ENCODE assay signal across 17 cellular contexts in genomic region chr2:149612122-149612521, GRCh38. TPM values are rescaled to one million over a fixed set of nuclear protein-coding genes. Genes with fewer than 3 reads are reported as not detected.
DNase-seq lines count a peak whose midpoint lies in the region; ATAC-seq, FAIRE-seq and TF ChIP-seq lines count a peak whose summit lies in the region.
"Had no signal": no experiment of that assay in that cellular context is flagged by ENCODE, and none has a peak within 500 bp of the region (broad histone marks: within the 10 kb centered on the region; RNA-seq: fewer than 3 reads in every experiment).

No MANE protein-coding gene starts in this region.

- H3K9me3 ChIP-seq in stomach = no peaks in the 10 kb centered on the region
- H3K9me3 ChIP-seq: sigmoid colon, tibial artery had no signal

- no peaks in the 10 kb centered on the region for H3K36me3 Mint-ChIP-seq in HFFc6 (ENCODE audit: low read depth)

- H3K4me3 Mint-ChIP-seq in HFFc6 = no peak overlapping the region
- H3K4me3 Mint-ChIP-seq: activated T-helper 1 cell treated with anti-CD3 and anti-CD28 coated beads, Interleukin-12 subunit alpha, Interleukin-12 subunit beta, Interleukin-2, Interleukin-4 antibody, amounts not matched to agents 30 ng/mL and 10 ng/mL and 1 ng/mL, durations not matched to agents 14 hours and 24 hours and 36 hours; GM23338 had no signal

- DNase-seq in HFFc6 (no peak), astrocyte of the cerebellum (ENCODE audit: low read depth) (peak; percentile 46), fibroblast of pulmonary artery (ENCODE audit: low read depth) (peak; percentile 67), stomach (peak; percentile 27), ecto neural progenitor cell (ENCODE audit: low spot score) (no peak), D721Med (ENCODE audit: insufficient read length, low spot score) (no peak)
- no peak for DNase-seq in stimulated activated naive CD8-positive, alpha-beta T cell treated with anti-CD3 and anti-CD28 coated beads, Interleukin-15, Interleukin-2, amounts not matched to agents 100 U/mL and 50 U/mL, for 24 hours
- DNase-seq: activated CD4-positive, alpha-beta T cell treated with anti-CD3 and anti-CD28 coated beads, Interleukin-2, amount 50 U/mL, for 4 hours; Kasumi-1; NCI-H1417 treated with DMSO at 0.1 percent for 48 hours; NCI-H510A treated with DMSO at 0.1 percent for 48 hours; sigmoid colon; tibial artery had no signal

- 45 to 68% (median 53%) methylated on average over 1 of the region's 1 CpG for WGBS in stomach, 5 donors

- in situ Hi-C loops in astrocyte of the cerebellum (cut with HindIII; ENCODE audit: low sequenced_read_pairs) = no loop called here

- peaks cover 43% of the 10 kb centered on the region for H3K4me1 Mint-ChIP-seq in HFFc6 (ENCODE audit: low read depth)
- H3K4me1 Mint-ChIP-seq: GM23338 had no signal

- H3K27me3 Mint-ChIP-seq in HFFc6 (ENCODE audit: insufficient read depth) = peaks cover 2% of the 10 kb centered on the region; the same call in 1 of the 2 replicates

- no peak for TF ChIP-seq POLR2A in stomach (IDR thresholded peaks at IDR 0.05)

- ATAC-seq in stimulated activated naive CD8-positive, alpha-beta T cell treated with anti-CD3 and anti-CD28 coated beads, Interleukin-15, Interleukin-2, amounts not matched to agents 100 U/mL and 50 U/mL, for 24 hours = no peak
- ATAC-seq: GM23338 had no signal

- intact Hi-C loops in stomach (cut with DNase I; ENCODE audit: low total_unique reads) = no loop called here

- no peak overlapping the region for H3K27ac ChIP-seq in stomach
- H3K27ac ChIP-seq: C4-2B, sigmoid colon had no signal

- TF ChIP-seq CTCF in HFFc6 (IDR thresholded peaks at IDR 0.05) = no peak
- no peak for TF ChIP-seq CTCF in astrocyte of the cerebellum (IDR thresholded peaks at IDR 0.05; ENCODE audit: low read depth, low read length, missing control alignments)
- TF ChIP-seq CTCF in fibroblast of pulmonary artery (IDR thresholded peaks at IDR 0.05; ENCODE audit: low read length, missing control alignments) = no peak
- TF ChIP-seq CTCF in stomach (IDR thresholded peaks at IDR 0.05) = no peak
- TF ChIP-seq CTCF in D721Med (IDR thresholded peaks at IDR 0.05; ENCODE audit: insufficient read depth, missing control alignments) = no peak

- TF ChIP-seq EP300 in stomach (IDR thresholded peaks at IDR 0.05) = no peak

- H3K27me3 ChIP-seq in stomach = no peaks in the 10 kb centered on the region
- H3K27me3 ChIP-seq: sigmoid colon, tibial artery had no signal

- H3K4me1 ChIP-seq in stomach = peaks cover 4 to 15% (median 11%) of the 10 kb centered on the region in 4 donors

- H3K4me3 ChIP-seq in astrocyte of the cerebellum (ENCODE audit: low read depth, low read length) (no peak overlapping the region), fibroblast of pulmonary artery (replicated peaks; ENCODE audit: low read depth, low read length) (no peak overlapping the region), stomach (no peak overlapping the region)
- H3K4me3 ChIP-seq: GM23338, sigmoid colon, tibial artery had no signal

- no peak for FAIRE-seq in D721Med (lab: Jason Lieb, UNC)
- FAIRE-seq: TTC549 had no signal

- H3K27ac Mint-ChIP-seq in HFFc6 = peak overlapping the region; percentile 10; the same call in 1 of the 2 replicates
- H3K27ac Mint-ChIP-seq: activated T-helper 1 cell treated with anti-CD3 and anti-CD28 coated beads, Interleukin-12 subunit alpha, Interleukin-12 subunit beta, Interleukin-2, Interleukin-4 antibody, amounts not matched to agents 30 ng/mL and 10 ng/mL and 1 ng/mL, durations not matched to agents 14 hours and 24 hours and 36 hours; GM23338 had no signal

- H3K9me3 Mint-ChIP-seq in HFFc6 = no peaks in the 10 kb centered on the region
- H3K9me3 Mint-ChIP-seq: activated T-helper 1 cell treated with anti-CD3 and anti-CD28 coated beads, Interleukin-12 subunit alpha, Interleukin-12 subunit beta, Interleukin-2, Interleukin-4 antibody, amounts not matched to agents 30 ng/mL and 10 ng/mL and 1 ng/mL, durations not matched to agents 14 hours and 24 hours and 36 hours; GM23338 had no signal

- H3K36me3 ChIP-seq in stomach = no peaks in the 10 kb centered on the region
- H3K36me3 ChIP-seq: sigmoid colon, tibial artery had no signal

RNA-seq across cellular contexts. Expression of gene MMADHC, which starts 24.5 kb away (rescaled TPM):
- total RNA-seq in HFFc6 (2021; fragmentation: NEBNext Ultra II Directional; extraction: Animal tissue kit (Norgen Biotek cat#: 25700)) = 100 to 1,000 TPM; 134 to 176 (median 154) TPM
- total RNA-seq in stomach = 100 to 1,000 TPM in 1 of 5 donors, 10 to 100 TPM in 4; 34.1 to 129 (median 61.8) TPM
- 100 to 1,000 TPM in 1 of 3 donors, 10 to 100 TPM in 2; 64.2 to 116 (median 82.7) TPM for polyA plus RNA-seq in stomach

Comparison
In these comparisons a context has a peak if more than half of its experiments do, and no peak if none do; other contexts are left out.
1. DNase-seq: peak in astrocyte of the cerebellum (single experiment), fibroblast of pulmonary artery (single experiment) and stomach (single experiment); none in HFFc6 (single experiment), ecto neural progenitor cell (single experiment), stimulated activated naive CD8-positive, alpha-beta T cell treated with anti-CD3 and anti-CD28 coated beads, Interleukin-15, Interleukin-2, amounts not matched to agents 100 U/mL and 50 U/mL, for 24 hours (single experiment) and D721Med (single experiment).